In genomic region chr17:5931611-5932010, GRCh38 we compare ENCODE assay signal across 23 cellular contexts.
A peak's percentile ranks its signal among the peaks of the same experiment; 100 is the strongest.
DNase-seq lines count a peak whose midpoint lies in the region; ATAC-seq, FAIRE-seq and TF ChIP-seq lines count a peak whose summit lies in the region.
"Had no signal": no experiment of that assay in that cellular context is flagged by ENCODE, and none has a peak within 500 bp of the region (broad histone marks: within the 10 kb centered on the region; RNA-seq: fewer than 3 reads in every experiment).

No MANE protein-coding gene starts in this region.

- H3K27ac ChIP-seq in kidney (ENCODE audit: low read depth in 2 of 2, low read length in 2 of 2): no peak overlapping the region
- H3K27ac ChIP-seq: BLaER1 treated with 17β-estradiol and CSF1 and Interleukin-3, amounts not matched to agents 10 nM and 100 nM; coronary artery; left ventricle myocardium inferior; neutrophil; PC-9 had no signal

- H3K4me3 ChIP-seq in kidney (ENCODE audit: low read length in 2 of 2): no peak overlapping the region
- H3K4me3 ChIP-seq: BLaER1 treated with 17β-estradiol and CSF1 and Interleukin-3, amounts not matched to agents 10 nM and 100 nM; coronary artery; left ventricle myocardium inferior; PC-9 had no signal

- peaks cover 6% of the 10 kb centered on the region for H3K4me1 Mint-ChIP-seq in brain
- H3K4me1 Mint-ChIP-seq: T-cell had no signal

- no peaks in the 10 kb centered on the region for H3K36me3 Mint-ChIP-seq in brain
- H3K36me3 Mint-ChIP-seq: T-cell had no signal

- no peak for FAIRE-seq in kidney (lab: Jason Lieb, UNC)
- FAIRE-seq: astrocyte, D721Med, endometrium, TTC549 had no signal

- H3K9ac ChIP-seq in kidney (ENCODE audit: low read length in 2 of 2): no peak overlapping the region
- H3K9ac ChIP-seq: BLaER1 treated with 17β-estradiol and CSF1 and Interleukin-3, amounts not matched to agents 10 nM and 100 nM had no signal

- H3K4me3 Mint-ChIP-seq in brain: peak overlapping the region in 2 of 5 experiments; percentile 13 to 30
- H3K4me3 Mint-ChIP-seq: T-cell had no signal

- H3K36me3 ChIP-seq in kidney (ENCODE audit: control insufficient read depth in 1 of 2, insufficient read depth in 2 of 2, low read length in 2 of 2): no peaks in the 10 kb centered on the region
- H3K36me3 ChIP-seq: BLaER1 treated with 17β-estradiol and CSF1 and Interleukin-3, amounts not matched to agents 10 nM and 100 nM; left ventricle myocardium inferior; neutrophil had no signal

- H3K27ac Mint-ChIP-seq in brain: peak overlapping the region in 4 of 5 experiments; percentile 3 to 68 (median 26)
- H3K27ac Mint-ChIP-seq: T-cell had no signal

- intact Hi-C loops in kidney (cut with DNase I): no loop called here

- DNase-seq in A172 (ENCODE audit: low spot score) (peak; percentile 41), NCI-H146 (lab: John Stamatoyannopoulos, UW) (peak; percentile 73), midbrain (lab: John Stamatoyannopoulos, UW) (peak; percentile 19), kidney (no peak), iPS-NIHi7 (ENCODE audit: extremely low spot score) (no peak)
- DNase-seq: GDM1; left ventricle myocardium inferior; NCI-H2107; PC-9; SIG-M5; stimulated activated CD4-positive, alpha-beta T cell treated with anti-CD3 and anti-CD28 coated beads, Interleukin-4, amount 100 ng/mL, for 4 hours; T-cell had no signal

- H3K4me1 ChIP-seq in kidney (ENCODE audit: control insufficient read depth in 1 of 2, insufficient read depth in 1 of 2, low read depth in 1 of 2, low read length in 2 of 2): no peaks in the 10 kb centered on the region
- H3K4me1 ChIP-seq: left ventricle myocardium inferior had no signal

- H3K27me3 Mint-ChIP-seq in brain: no peaks in the 10 kb centered on the region

- peaks cover 0 to 5% of the 10 kb centered on the region in 2 donors for H3K9me3 ChIP-seq in kidney (ENCODE audit: control insufficient read depth in 1 of 2, low read length in 2 of 2)
- H3K9me3 ChIP-seq: neutrophil had no signal

- TF ChIP-seq CTCF in brain (conservative IDR thresholded peaks at IDR 0.05): no peak
- no peak for TF ChIP-seq CTCF in kidney (IDR thresholded peaks at IDR 0.05; ENCODE audit: borderline replicate concordance, extremely low read depth, insufficient read depth)

- peaks cover 0 to 13% (median 4%) of the 10 kb centered on the region in 5 experiments for H3K9me3 Mint-ChIP-seq in brain
- H3K9me3 Mint-ChIP-seq: T-cell had no signal

- ATAC-seq in HG03460 (IDR thresholded peaks at IDR 0.05; ENCODE audit: unreplicated experiment): no peak
- no peak for ATAC-seq in GM21737 (IDR thresholded peaks at IDR 0.05; ENCODE audit: unreplicated experiment)
- ATAC-seq: activated naive CD4-positive, alpha-beta T cell treated with anti-CD3 and anti-CD28 coated beads, Interleukin-2, amount 50 U/mL, for 72 hours; T-cell had no signal

Comparison
In these comparisons a context has a peak if more than half of its experiments do, and no peak if none do; other contexts are left out.
1. DNase-seq: peak in A172 (single experiment), NCI-H146 (single experiment) and midbrain (single experiment); none in kidney (single experiment) and iPS-NIHi7 (single experiment).